In the genomic region with DNA sequence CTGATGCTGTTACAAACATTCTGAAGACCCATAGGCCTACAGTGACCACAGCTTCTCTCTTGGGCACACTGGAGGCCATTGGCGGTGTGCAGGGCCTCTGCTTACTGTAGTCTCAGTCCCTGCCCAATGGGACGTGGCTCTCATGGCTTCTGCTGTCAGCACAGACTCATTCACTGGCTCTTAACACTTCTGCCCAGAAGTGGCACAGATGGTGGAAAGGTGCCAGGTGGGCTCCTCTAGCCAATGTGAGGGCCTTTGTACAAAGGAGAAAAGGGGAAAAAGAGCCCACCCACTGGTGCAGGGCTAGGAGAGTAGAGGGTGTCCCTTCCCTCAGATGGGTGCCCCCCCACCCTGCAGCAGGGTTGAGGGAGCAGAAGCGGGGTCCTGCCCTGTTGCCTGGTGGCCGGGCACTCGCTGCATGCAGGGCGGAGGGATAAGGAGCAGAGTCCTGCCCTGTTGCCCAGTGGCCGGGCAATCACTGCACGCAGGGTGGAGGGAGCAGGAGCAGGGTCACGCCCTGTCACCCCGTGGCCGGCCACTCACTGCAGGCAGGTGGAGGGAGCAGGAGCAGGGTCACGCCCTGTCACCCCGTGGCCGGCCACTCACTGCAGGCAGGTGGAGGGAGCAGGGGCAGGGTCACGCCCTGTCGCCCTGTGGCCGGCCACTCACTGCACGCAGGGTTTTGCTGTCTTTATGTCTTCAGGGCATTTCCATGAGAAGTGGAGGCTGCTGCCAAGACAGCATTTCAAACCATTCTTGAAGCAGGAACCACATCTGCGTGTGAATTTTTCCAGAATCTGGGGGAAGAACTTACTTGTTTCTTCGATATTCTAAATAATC, we compare ENCODE assay signal across 2 cellular contexts.
TF ChIP-seq lines count a peak whose summit lies in the region.

No MANE protein-coding gene starts in this region.

TF ChIP-seq in liver, 16 proteins besides CTCF, POLR2A, EP300 and RAD21:
- TF ChIP-seq HNF4A (conservative IDR thresholded peaks at IDR 0.05) = peak in 1 of 2 donors; percentile 60
- TF ChIP-seq TAF1 (conservative IDR thresholded peaks at IDR 0.05) = no peak
- no peak for TF ChIP-seq JUND (IDR thresholded peaks at IDR 0.05)
- no peak for TF ChIP-seq YY1 (IDR thresholded peaks at IDR 0.05)
- no peak for TF ChIP-seq FOXA2 (IDR thresholded peaks at IDR 0.05)
- TF ChIP-seq SP1 (IDR thresholded peaks at IDR 0.05) = peak; percentile 35
- peak in 1 of 2 donors; percentile 67 for TF ChIP-seq RXRA (IDR thresholded peaks at IDR 0.05)
- TF ChIP-seq EGR1 (IDR thresholded peaks at IDR 0.05; ENCODE audit: low read depth in 2 of 2) = no peak
- no peak for TF ChIP-seq HNF4G (IDR thresholded peaks at IDR 0.05)
- TF ChIP-seq GABPA (IDR thresholded peaks at IDR 0.05 in 1 of 2, conservative IDR thresholded peaks at IDR 0.05 in 1 of 2) = no peak
- TF ChIP-seq, protein P1, sequence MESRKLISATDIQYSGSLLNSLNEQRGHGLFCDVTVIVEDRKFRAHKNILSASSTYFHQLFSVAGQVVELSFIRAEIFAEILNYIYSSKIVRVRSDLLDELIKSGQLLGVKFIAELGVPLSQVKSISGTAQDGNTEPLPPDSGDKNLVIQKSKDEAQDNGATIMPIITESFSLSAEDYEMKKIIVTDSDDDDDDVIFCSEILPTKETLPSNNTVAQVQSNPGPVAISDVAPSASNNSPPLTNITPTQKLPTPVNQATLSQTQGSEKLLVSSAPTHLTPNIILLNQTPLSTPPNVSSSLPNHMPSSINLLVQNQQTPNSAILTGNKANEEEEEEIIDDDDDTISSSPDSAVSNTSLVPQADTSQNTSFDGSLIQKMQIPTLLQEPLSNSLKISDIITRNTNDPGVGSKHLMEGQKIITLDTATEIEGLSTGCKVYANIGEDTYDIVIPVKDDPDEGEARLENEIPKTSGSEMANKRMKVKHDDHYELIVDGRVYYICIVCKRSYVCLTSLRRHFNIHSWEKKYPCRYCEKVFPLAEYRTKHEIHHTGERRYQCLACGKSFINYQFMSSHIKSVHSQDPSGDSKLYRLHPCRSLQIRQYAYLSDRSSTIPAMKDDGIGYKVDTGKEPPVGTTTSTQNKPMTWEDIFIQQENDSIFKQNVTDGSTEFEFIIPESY (IDR thresholded peaks at IDR 0.05) = no peak
- no peak for TF ChIP-seq FOXA1 (IDR thresholded peaks at IDR 0.05)
- no peak for TF ChIP-seq NR2F2 (IDR thresholded peaks at IDR 0.05)
- TF ChIP-seq, protein P2, sequence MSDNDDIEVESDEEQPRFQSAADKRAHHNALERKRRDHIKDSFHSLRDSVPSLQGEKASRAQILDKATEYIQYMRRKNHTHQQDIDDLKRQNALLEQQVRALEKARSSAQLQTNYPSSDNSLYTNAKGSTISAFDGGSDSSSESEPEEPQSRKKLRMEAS (IDR thresholded peaks at IDR 0.05) = no peak
- TF ChIP-seq, protein P3, sequence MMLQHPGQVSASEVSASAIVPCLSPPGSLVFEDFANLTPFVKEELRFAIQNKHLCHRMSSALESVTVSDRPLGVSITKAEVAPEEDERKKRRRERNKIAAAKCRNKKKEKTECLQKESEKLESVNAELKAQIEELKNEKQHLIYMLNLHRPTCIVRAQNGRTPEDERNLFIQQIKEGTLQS (IDR thresholded peaks at IDR 0.05) = no peak
- TF ChIP-seq, protein P4, sequence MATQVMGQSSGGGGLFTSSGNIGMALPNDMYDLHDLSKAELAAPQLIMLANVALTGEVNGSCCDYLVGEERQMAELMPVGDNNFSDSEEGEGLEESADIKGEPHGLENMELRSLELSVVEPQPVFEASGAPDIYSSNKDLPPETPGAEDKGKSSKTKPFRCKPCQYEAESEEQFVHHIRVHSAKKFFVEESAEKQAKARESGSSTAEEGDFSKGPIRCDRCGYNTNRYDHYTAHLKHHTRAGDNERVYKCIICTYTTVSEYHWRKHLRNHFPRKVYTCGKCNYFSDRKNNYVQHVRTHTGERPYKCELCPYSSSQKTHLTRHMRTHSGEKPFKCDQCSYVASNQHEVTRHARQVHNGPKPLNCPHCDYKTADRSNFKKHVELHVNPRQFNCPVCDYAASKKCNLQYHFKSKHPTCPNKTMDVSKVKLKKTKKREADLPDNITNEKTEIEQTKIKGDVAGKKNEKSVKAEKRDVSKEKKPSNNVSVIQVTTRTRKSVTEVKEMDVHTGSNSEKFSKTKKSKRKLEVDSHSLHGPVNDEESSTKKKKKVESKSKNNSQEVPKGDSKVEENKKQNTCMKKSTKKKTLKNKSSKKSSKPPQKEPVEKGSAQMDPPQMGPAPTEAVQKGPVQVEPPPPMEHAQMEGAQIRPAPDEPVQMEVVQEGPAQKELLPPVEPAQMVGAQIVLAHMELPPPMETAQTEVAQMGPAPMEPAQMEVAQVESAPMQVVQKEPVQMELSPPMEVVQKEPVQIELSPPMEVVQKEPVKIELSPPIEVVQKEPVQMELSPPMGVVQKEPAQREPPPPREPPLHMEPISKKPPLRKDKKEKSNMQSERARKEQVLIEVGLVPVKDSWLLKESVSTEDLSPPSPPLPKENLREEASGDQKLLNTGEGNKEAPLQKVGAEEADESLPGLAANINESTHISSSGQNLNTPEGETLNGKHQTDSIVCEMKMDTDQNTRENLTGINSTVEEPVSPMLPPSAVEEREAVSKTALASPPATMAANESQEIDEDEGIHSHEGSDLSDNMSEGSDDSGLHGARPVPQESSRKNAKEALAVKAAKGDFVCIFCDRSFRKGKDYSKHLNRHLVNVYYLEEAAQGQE (IDR thresholded peaks at IDR 0.05) = no peak

TF ChIP-seq in HepG2, 621 proteins besides CTCF, POLR2A, EP300 and RAD21:
- TF ChIP-seq ZNF383 (CRISPR knock-in tag; IDR thresholded peaks at IDR 0.05; ENCODE audit: borderline replicate concordance) = no peak
- TF ChIP-seq U2AF1 (optimal IDR thresholded peaks at IDR 0.05; ENCODE audit: low read depth, low read length) = no peak
- no peak for TF ChIP-seq HIVEP1 (CRISPR knock-in tag; IDR thresholded peaks at IDR 0.05)
- no peak for TF ChIP-seq ZEB1 (IDR thresholded peaks at IDR 0.05; ENCODE audit: insufficient replicate concordance, low read depth)
- no peak for TF ChIP-seq PTBP1 (IDR thresholded peaks at IDR 0.05; ENCODE audit: low read depth, low read length, poor library complexity, severe bottlenecking)
- no peak for TF ChIP-seq KLF6 (CRISPR knock-in tag; IDR thresholded peaks at IDR 0.05)
- TF ChIP-seq, protein P5, sequence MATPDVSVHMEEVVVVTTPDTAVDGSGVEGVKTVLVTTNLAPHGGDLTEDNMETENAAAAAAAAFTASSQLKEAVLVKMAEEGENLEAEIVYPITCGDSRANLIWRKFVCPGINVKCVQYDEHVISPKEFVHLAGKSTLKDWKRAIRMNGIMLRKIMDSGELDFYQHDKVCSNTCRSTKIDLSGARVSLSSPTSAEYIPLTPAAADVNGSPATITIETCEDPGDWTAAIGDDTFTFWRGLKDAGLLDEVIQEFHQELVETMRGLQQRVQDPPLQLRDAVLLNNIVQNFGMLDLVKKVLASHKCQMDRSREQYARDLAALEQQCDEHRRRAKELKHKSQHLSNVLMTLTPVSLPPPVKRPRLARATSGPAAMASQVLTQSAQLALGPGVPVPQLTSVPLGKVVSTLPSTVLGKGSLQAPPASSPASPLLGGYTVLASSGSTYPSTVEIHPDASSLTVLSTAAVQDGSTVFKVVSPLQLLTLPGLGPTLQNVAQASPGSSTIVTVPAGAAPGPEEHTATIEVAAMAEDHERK (CRISPR knock-in tag; IDR thresholded peaks at IDR 0.05; ENCODE audit: low read depth) = no peak
- no peak for TF ChIP-seq MIER2 (CRISPR knock-in tag; IDR thresholded peaks at IDR 0.05)
- no peak for TF ChIP-seq CREB1 (IDR thresholded peaks at IDR 0.05)
- no peak for TF ChIP-seq CREB1 (CRISPR knock-in tag; IDR thresholded peaks at IDR 0.05)
